In genomic region chr12:30823140-30823669, GRCh38 we compare ENCODE assay signal across 7 cellular contexts.
A peak's percentile ranks its signal among the peaks of the same experiment; 100 is the strongest.
DNase-seq lines count a peak whose midpoint lies in the region; ATAC-seq and TF ChIP-seq lines count a peak whose summit lies in the region.

No MANE protein-coding gene starts in this region.

- TF ChIP-seq CTCF in suprapubic skin (IDR thresholded peaks at IDR 0.05), result no peak

- H3K4me3 Mint-ChIP-seq in T-helper 2 cell treated with Interferon-gamma antibody and Interleukin-4, amounts not matched to agents 5 μg/mL and 100 μg/mL, for 36 hours, result peak overlapping the region; percentile 78

- peaks cover 12% of the 10 kb centered on the region for H3K4me1 Mint-ChIP-seq in T-helper 2 cell treated with Interferon-gamma antibody and Interleukin-4, amounts not matched to agents 5 μg/mL and 100 μg/mL, for 36 hours (ENCODE audit: low read depth)

- peaks cover 53% of the 10 kb centered on the region for H3K27me3 Mint-ChIP-seq in T-helper 2 cell treated with Interferon-gamma antibody and Interleukin-4, amounts not matched to agents 5 μg/mL and 100 μg/mL, for 36 hours (ENCODE audit: low read depth)

- TF ChIP-seq POLR2A in suprapubic skin (IDR thresholded peaks at IDR 0.05), result no peak

- H3K9me3 ChIP-seq in mesodermal cell (ENCODE audit: control insufficient read depth, low read length) (no peaks in the 10 kb centered on the region), suprapubic skin (no peaks in the 10 kb centered on the region)

- 22 to 27% methylated on average over 30 to 32 of the region's 34 CpGs for WGBS in mesodermal cell (ENCODE audit: insufficient coverage in 2 of 2), 2 experiments
- WGBS in suprapubic skin, result 41% methylated on average over 28 of the region's 34 CpGs

- H3K27ac Mint-ChIP-seq in T-helper 2 cell treated with Interferon-gamma antibody and Interleukin-4, amounts not matched to agents 5 μg/mL and 100 μg/mL, for 36 hours, result no peak overlapping the region

- H3K27ac ChIP-seq in mesodermal cell (ENCODE audit: low read depth, low read length, severe bottlenecking) (no peak overlapping the region), suprapubic skin (no peak overlapping the region)

- H3K36me3 ChIP-seq in mesodermal cell (ENCODE audit: control insufficient read depth, insufficient read depth, low read length), result no peaks in the 10 kb centered on the region
- H3K36me3 ChIP-seq in suprapubic skin, result no peaks in the 10 kb centered on the region

- H3K4me3 ChIP-seq in mesodermal cell (ENCODE audit: extremely low read depth, insufficient read depth, low read length, poor library complexity, severe bottlenecking), result peak overlapping the region; percentile 47
- peak overlapping the region; percentile 47 for H3K4me3 ChIP-seq in suprapubic skin

- no peaks in the 10 kb centered on the region for H3K9me3 Mint-ChIP-seq in T-helper 2 cell treated with Interferon-gamma antibody and Interleukin-4, amounts not matched to agents 5 μg/mL and 100 μg/mL, for 36 hours

- no peak for TF ChIP-seq EP300 in suprapubic skin (IDR thresholded peaks at IDR 0.05)

- no peaks in the 10 kb centered on the region for H3K27me3 ChIP-seq in suprapubic skin

- peaks cover 12% of the 10 kb centered on the region for H3K4me1 ChIP-seq in mesodermal cell (ENCODE audit: control insufficient read depth, insufficient read depth, low read length, poor library complexity, severe bottlenecking)
- H3K4me1 ChIP-seq in suprapubic skin, result peaks cover 10% of the 10 kb centered on the region

- ATAC-seq in GM19452 (IDR thresholded peaks at IDR 0.05; ENCODE audit: unreplicated experiment), result peak; percentile 58
- no peak for ATAC-seq in HG03175 (IDR thresholded peaks at IDR 0.05; ENCODE audit: unreplicated experiment)

- no peak for DNase-seq in T-helper 2 cell treated with Interferon-gamma antibody and Interleukin-4, amounts not matched to agents 5 μg/mL and 100 μg/mL, for 36 hours (ENCODE audit: low spot score)
- peak; percentile 48 for DNase-seq in dermis blood vessel endothelial cell
- peak; percentile 65 to 83 for DNase-seq in suprapubic skin (ENCODE audit: low spot score in 2 of 2)
- DNase-seq in HUDEP-2 (lab: John Stamatoyannopoulos, UW; ENCODE audit: unreplicated experiment in 76 of 76), result no peak

- H3K36me3 Mint-ChIP-seq in T-helper 2 cell treated with Interferon-gamma antibody and Interleukin-4, amounts not matched to agents 5 μg/mL and 100 μg/mL, for 36 hours (ENCODE audit: low read depth), result no peaks in the 10 kb centered on the region

Comparison
In these comparisons a context has a peak if more than half of its experiments do, and no peak if none do; other contexts are left out.
1. DNase-seq: peak in dermis blood vessel endothelial cell (single experiment) and suprapubic skin (2 of 2); none in T-helper 2 cell treated with Interferon-gamma antibody and Interleukin-4, amounts not matched to agents 5 μg/mL and 100 μg/mL, for 36 hours (single experiment) and HUDEP-2 (0 of 76).